25 cellular contexts compared by ENCODE assay signal in the genomic region with DNA sequence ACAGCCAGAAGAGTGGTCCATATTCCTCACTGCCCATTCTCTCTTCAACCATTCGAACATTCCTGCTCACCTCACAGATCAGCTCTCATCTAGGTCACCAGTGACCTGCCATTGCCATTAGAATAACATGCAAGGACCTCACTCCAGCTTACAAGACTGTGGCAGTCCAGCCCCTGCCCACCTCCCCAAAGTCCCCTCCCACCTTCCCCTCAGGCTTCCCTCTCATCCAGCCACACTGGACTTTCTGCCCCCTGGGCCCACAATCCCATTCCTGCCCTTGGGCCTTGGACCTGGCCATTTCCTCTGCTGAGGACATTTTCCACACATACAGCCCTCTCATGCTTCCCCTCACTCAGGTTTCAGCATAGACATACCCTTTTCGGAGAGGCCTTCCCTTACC.
"Had no signal": no experiment of that assay in that cellular context is flagged by ENCODE, and none has a peak within 500 bp of the region (broad histone marks: within the 10 kb centered on the region; RNA-seq: fewer than 3 reads in every experiment).

No MANE protein-coding gene starts in this region.

- H3K36me3 Mint-ChIP-seq: mesothelial cell of epicardium; naive B cell; natural killer cell; neural progenitor cell; stimulated activated effector memory CD8-positive, alpha-beta T cell treated with anti-CD3 and anti-CD28 coated beads, Interleukin-12 subunit alpha, Interleukin-12 subunit beta, amount 100 ng/mL, for 72 hours had no signal

- H3K27me3 Mint-ChIP-seq: naive B cell; progenitor cell of endocrine pancreas; stimulated activated naive CD8-positive, alpha-beta T cell treated with anti-CD3 and anti-CD28 coated beads, Interleukin-15, Interleukin-2, amounts not matched to agents 100 ng/mL and 50 ng/mL, for 24 hours had no signal

- H2AFZ ChIP-seq: hepatocyte, neural progenitor cell, parathyroid adenoma had no signal

- H3K27me3 ChIP-seq: heart right ventricle, hepatocyte, neural progenitor cell, right atrium auricular region, suprapubic skin, tibial artery, upper lobe of right lung had no signal

- H3K79me2 ChIP-seq: hepatocyte, parathyroid adenoma had no signal

- H3K9me3 Mint-ChIP-seq: mesothelial cell of epicardium; natural killer cell; nephron progenitor cell; neural progenitor cell; stimulated activated effector memory CD8-positive, alpha-beta T cell treated with anti-CD3 and anti-CD28 coated beads, Interleukin-12 subunit alpha, Interleukin-12 subunit beta, amount 100 ng/mL, for 72 hours; stimulated activated naive CD8-positive, alpha-beta T cell treated with anti-CD3 and anti-CD28 coated beads, Interleukin-15, Interleukin-2, amounts not matched to agents 100 ng/mL and 50 ng/mL, for 24 hours had no signal

- H3K27ac Mint-ChIP-seq: mesothelial cell of epicardium; naive B cell; natural killer cell; nephron progenitor cell; neural progenitor cell; progenitor cell of endocrine pancreas; stimulated activated effector memory CD8-positive, alpha-beta T cell treated with anti-CD3 and anti-CD28 coated beads, Interleukin-12 subunit alpha, Interleukin-12 subunit beta, amount 100 ng/mL, for 72 hours; stimulated activated naive CD8-positive, alpha-beta T cell treated with anti-CD3 and anti-CD28 coated beads, Interleukin-15, Interleukin-2, amounts not matched to agents 100 ng/mL and 50 ng/mL, for 24 hours had no signal

- H3K4me3 Mint-ChIP-seq: mesothelial cell of epicardium; naive B cell; natural killer cell; nephron progenitor cell; neural progenitor cell; stimulated activated effector memory CD8-positive, alpha-beta T cell treated with anti-CD3 and anti-CD28 coated beads, Interleukin-12 subunit alpha, Interleukin-12 subunit beta, amount 100 ng/mL, for 72 hours; stimulated activated naive CD8-positive, alpha-beta T cell treated with anti-CD3 and anti-CD28 coated beads, Interleukin-15, Interleukin-2, amounts not matched to agents 100 ng/mL and 50 ng/mL, for 24 hours had no signal

- ATAC-seq: heart right ventricle; natural killer cell; sciatic nerve; stimulated activated effector memory CD8-positive, alpha-beta T cell treated with anti-CD3 and anti-CD28 coated beads, Interleukin-12 subunit alpha, Interleukin-12 subunit beta, amount 100 ng/mL, for 72 hours; upper lobe of right lung had no signal

- H3K36me3 ChIP-seq: heart right ventricle, left ventricle myocardium inferior, neural progenitor cell, right atrium auricular region, suprapubic skin, thoracic aorta, tibial artery, upper lobe of right lung had no signal

- DNase-seq: heart right ventricle; islet precursor cell; left ventricle myocardium inferior; mesendoderm; naive B cell; natural killer cell; nephron progenitor cell; stimulated activated CD4-positive, alpha-beta T cell treated with anti-CD3 and anti-CD28 coated beads, Interleukin-4, amount 100 ng/mL, for 24 hours; stimulated activated naive CD4-positive, alpha-beta T cell; tibial artery; trophoblast cell; upper lobe of right lung had no signal

- H3K9me3 ChIP-seq: heart right ventricle, left ventricle myocardium inferior, right atrium auricular region, suprapubic skin, thoracic aorta, tibial artery, upper lobe of right lung had no signal

- H3K27ac ChIP-seq: heart right ventricle, hepatocyte, left ventricle myocardium inferior, neural progenitor cell, parathyroid adenoma, right atrium auricular region, skin epidermis, suprapubic skin, thoracic aorta, upper lobe of right lung had no signal

- H3K4me1 Mint-ChIP-seq: mesothelial cell of epicardium had no signal

- H3K4me3 ChIP-seq: heart right ventricle, hepatocyte, left ventricle myocardium inferior, lung, neural progenitor cell, right atrium auricular region, skin epidermis, suprapubic skin, thoracic aorta, upper lobe of right lung had no signal

- H3K4me1 ChIP-seq: heart right ventricle, parathyroid adenoma, right atrium auricular region, suprapubic skin, upper lobe of right lung had no signal

- H3K9ac ChIP-seq: neural progenitor cell, parathyroid adenoma had no signal

- H3K4me2 ChIP-seq: hepatocyte, neural progenitor cell had no signal
